Comparison of ENCODE assay signal across 20 cellular contexts in genomic region chr6:54100411-54101006, GRCh38. TPM values are rescaled to one million over a fixed set of nuclear protein-coding genes. Genes with fewer than 3 reads are reported as not detected.
DNase-seq lines count a peak whose midpoint lies in the region; ATAC-seq and TF ChIP-seq lines count a peak whose summit lies in the region.
"Had no signal": no experiment of that assay in that cellular context is flagged by ENCODE, and none has a peak within 500 bp of the region (broad histone marks: within the 10 kb centered on the region; RNA-seq: fewer than 3 reads in every experiment).

No MANE protein-coding gene starts in this region.

- intact Hi-C loops in posterior cingulate gyrus (cut with DNase I) = no loop called here

- H3K27ac ChIP-seq in osteoblast (ENCODE audit: low read depth, low read length) = no peak overlapping the region
- H3K27ac ChIP-seq: neural progenitor cell had no signal

- TF ChIP-seq CTCF in osteoblast (IDR thresholded peaks at IDR 0.05; ENCODE audit: extremely low read depth, low read depth, low read length) = no peak

- H4K20me1 ChIP-seq in osteoblast (ENCODE audit: insufficient read depth, low read length) = no peaks in the 10 kb centered on the region

- H3K4me3 ChIP-seq in osteoblast (ENCODE audit: insufficient read depth, low read length) = no peak overlapping the region
- H3K4me3 ChIP-seq: HAP-1, neural progenitor cell had no signal

- H3K79me2 ChIP-seq in osteoblast (ENCODE audit: insufficient read depth, low read length) = no peaks in the 10 kb centered on the region

- no peaks in the 10 kb centered on the region for H3K36me3 ChIP-seq in osteoblast (ENCODE audit: insufficient read depth, low read length)
- H3K36me3 ChIP-seq: HAP-1, neural progenitor cell had no signal

- no peaks in the 10 kb centered on the region for H3K4me1 ChIP-seq in osteoblast (ENCODE audit: insufficient read depth, low read length)
- H3K4me1 ChIP-seq: HAP-1, neural progenitor cell had no signal

- H3K4me2 ChIP-seq in osteoblast (ENCODE audit: insufficient read depth, low read length) = peak overlapping the region; percentile 17
- H3K4me2 ChIP-seq: neural progenitor cell had no signal

- DNase-seq in osteoblast (ENCODE audit: insufficient read length, low spot score, missing footprints) = no peak
- no peak for DNase-seq in ureter (ENCODE audit: low spot score)
- DNase-seq in ecto neural progenitor cell (ENCODE audit: low spot score) = no peak
- no peak for DNase-seq in posterior cingulate gyrus
- DNase-seq: activated CD4-positive, CD25-positive, alpha-beta regulatory T cell; activated CD8-positive, alpha-beta memory T cell treated with anti-CD3 and anti-CD28 coated beads, Interleukin-2, amount 50 U/mL, for 4 hours; C1 segment of cervical spinal cord; effector CD4-positive, alpha-beta T cell; EL; foreskin fibroblast; mesenchymal stem cell; NCI-H1930; NCI-H748 treated with DMSO at 0.1 percent for 48 hours; stimulated activated CD4-positive, alpha-beta T cell treated with anti-CD3 and anti-CD28 coated beads, Interleukin-4, amount 100 ng/mL, for 4 hours had no signal

- H3K27me3 ChIP-seq in osteoblast (ENCODE audit: insufficient read depth, low read length) = no peaks in the 10 kb centered on the region
- H3K27me3 ChIP-seq: neural progenitor cell had no signal

- no peak overlapping the region for H2AFZ ChIP-seq in osteoblast (ENCODE audit: low read length)
- H2AFZ ChIP-seq: neural progenitor cell had no signal

- no peaks in the 10 kb centered on the region for H3K9me3 ChIP-seq in osteoblast (ENCODE audit: low read depth, low read length)
- H3K9me3 ChIP-seq: HAP-1 had no signal

- peak; percentile 64 for ATAC-seq in GM19035 (IDR thresholded peaks at IDR 0.05; ENCODE audit: unreplicated experiment)
- ATAC-seq in GM21825 (IDR thresholded peaks at IDR 0.05; ENCODE audit: unreplicated experiment) = peak; percentile 81
- peak; percentile 86 for ATAC-seq in HG03196 (IDR thresholded peaks at IDR 0.05; ENCODE audit: unreplicated experiment)
- ATAC-seq: stimulated activated effector memory CD8-positive, alpha-beta T cell treated with anti-CD3 and anti-CD28 coated beads, Interleukin-12 subunit alpha, Interleukin-12 subunit beta, amount 100 ng/mL, for 72 hours had no signal

RNA-seq across cellular contexts. Expression of gene MLIP, which starts 10.7 kb away (rescaled TPM):
- total RNA-seq in osteoblast (0.29 and 0.36 TPM in 2 replicates), ureter (0.18 TPM)
